In the genomic region with DNA sequence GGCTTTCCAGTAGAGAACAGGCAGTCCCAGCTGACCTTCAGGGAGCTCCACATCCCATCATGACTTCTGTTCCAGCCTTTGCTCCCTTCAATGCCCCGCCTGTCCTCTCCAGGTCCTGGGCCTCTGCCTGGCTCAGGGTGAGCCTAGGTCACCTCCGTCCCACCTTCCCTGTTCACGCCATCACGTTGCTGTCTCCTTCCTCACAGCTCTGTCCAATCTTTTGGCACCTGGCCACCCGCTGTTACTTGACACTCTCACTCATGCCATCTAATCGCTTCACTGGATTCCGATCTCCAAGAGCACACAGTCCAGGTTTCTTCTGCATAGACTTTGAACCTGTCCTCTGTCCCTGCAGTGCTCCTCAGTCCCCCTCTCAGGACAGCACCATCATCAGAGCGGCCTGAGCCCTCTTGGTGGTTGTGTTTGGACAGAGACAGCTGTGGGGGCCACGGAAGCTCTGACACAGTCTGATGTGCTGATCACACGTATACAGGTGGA, we compare ENCODE assay signal across 26 cellular contexts. TPM values are rescaled to one million over a fixed set of nuclear protein-coding genes. Genes with fewer than 3 reads are reported as not detected.
A peak's percentile ranks its signal among the peaks of the same experiment; 100 is the strongest.
DNase-seq lines count a peak whose midpoint lies in the region; ATAC-seq and TF ChIP-seq lines count a peak whose summit lies in the region.
"Had no signal": no experiment of that assay in that cellular context is flagged by ENCODE, and none has a peak within 500 bp of the region (broad histone marks: within the 10 kb centered on the region; RNA-seq: fewer than 3 reads in every experiment).

No MANE protein-coding gene starts in this region.

- peaks cover 10% of the 10 kb centered on the region for H3K36me3 Mint-ChIP-seq in progenitor cell of endocrine pancreas (ENCODE audit: insufficient read depth)
- H3K36me3 Mint-ChIP-seq: natural killer cell had no signal

- H3K4me3 Mint-ChIP-seq in progenitor cell of endocrine pancreas (ENCODE audit: low read depth): no peak overlapping the region
- H3K4me3 Mint-ChIP-seq: activated CD8-positive, alpha-beta T cell treated with anti-CD3 and anti-CD28 coated beads for 36 hours; activated naive CD4-positive, alpha-beta T cell treated with anti-CD3 and anti-CD28 coated beads for 36 hours; CD8-positive, alpha-beta memory T cell; natural killer cell had no signal

- ATAC-seq in left cardiac atrium: peak; percentile 55 to 82
- no peak for ATAC-seq in HG02970 (IDR thresholded peaks at IDR 0.05; ENCODE audit: low FRiP score, unreplicated experiment)
- no peak for ATAC-seq in HG03442 (IDR thresholded peaks at IDR 0.05; ENCODE audit: unreplicated experiment)
- ATAC-seq: activated CD8-positive, alpha-beta T cell treated with anti-CD3 and anti-CD28 coated beads for 36 hours; stimulated activated naive CD8-positive, alpha-beta T cell treated with anti-CD3 and anti-CD28 coated beads, Interleukin-15, Interleukin-2, amounts not matched to agents 100 U/mL and 50 U/mL, for 24 hours had no signal

- H3K4me1 Mint-ChIP-seq in progenitor cell of endocrine pancreas (ENCODE audit: low read depth): peaks cover 4% of the 10 kb centered on the region

- TF ChIP-seq CTCF in progenitor cell of endocrine pancreas (IDR thresholded peaks at IDR 0.05; ENCODE audit: unreplicated experiment): no peak

- intact Hi-C loops in left cardiac atrium (cut with DNase I): no loop called here

- DNase-seq in DMS 273 (lab: John Stamatoyannopoulos, UW; ENCODE audit: unreplicated experiment) (peak; percentile 55), DMS 273 treated with DMSO at 0.1 percent for 48 hours (lab: John Stamatoyannopoulos, UW) (no peak), NCI-H2029 (lab: John Stamatoyannopoulos, UW) (peak; percentile 68), left cardiac atrium (peak; percentile 44), progenitor cell of endocrine pancreas (ENCODE audit: low spot score, unreplicated experiment) (no peak), C1 segment of cervical spinal cord (lab: John Stamatoyannopoulos, UW) (no peak)
- DNase-seq: activated CD4-positive, CD25-positive, alpha-beta regulatory T cell; activated CD8-positive, alpha-beta T cell treated with anti-CD3 and anti-CD28 coated beads for 36 hours; activated naive CD4-positive, alpha-beta T cell treated with anti-CD3 and anti-CD28 coated beads for 36 hours; aorta; CD8-positive, alpha-beta memory T cell; effector CD8-positive, alpha-beta T cell; foreskin melanocyte; HCEC 1CT; kidney; mesendoderm; natural killer cell; NCI-H1417; NCI-H2227 treated with DMSO at 0.1 percent for 48 hours; NK-92 treated with Interleukin-12 subunit alpha and Interleukin-12 subunit beta, amount 100 ng/mL, for 24 hours; stimulated activated CD4-positive, alpha-beta T cell treated with anti-CD3 and anti-CD28 coated beads, Interleukin-2, amount 100 ng/mL, for 48 hours; stimulated activated naive CD8-positive, alpha-beta T cell treated with anti-CD3 and anti-CD28 coated beads, Interleukin-15, Interleukin-2, amounts not matched to agents 100 U/mL and 50 U/mL, for 24 hours; T-helper 9 cell; upper lobe of left lung had no signal

- H3K9me3 Mint-ChIP-seq in progenitor cell of endocrine pancreas (ENCODE audit: low read depth): no peaks in the 10 kb centered on the region
- H3K9me3 Mint-ChIP-seq: activated CD8-positive, alpha-beta T cell treated with anti-CD3 and anti-CD28 coated beads for 36 hours; activated naive CD4-positive, alpha-beta T cell treated with anti-CD3 and anti-CD28 coated beads for 36 hours; CD8-positive, alpha-beta memory T cell; natural killer cell had no signal

- H3K27me3 Mint-ChIP-seq in progenitor cell of endocrine pancreas: no peaks in the 10 kb centered on the region
- H3K27me3 Mint-ChIP-seq: activated CD8-positive, alpha-beta T cell treated with anti-CD3 and anti-CD28 coated beads for 36 hours had no signal

- H3K27ac Mint-ChIP-seq in progenitor cell of endocrine pancreas: peak overlapping the region; percentile 44
- H3K27ac Mint-ChIP-seq: activated CD8-positive, alpha-beta T cell treated with anti-CD3 and anti-CD28 coated beads for 36 hours; activated naive CD4-positive, alpha-beta T cell treated with anti-CD3 and anti-CD28 coated beads for 36 hours; CD8-positive, alpha-beta memory T cell; natural killer cell had no signal

RNA-seq across cellular contexts. Expression of gene TIAM2, which starts 34.8 kb away (rescaled TPM):
- total RNA-seq in left cardiac atrium (1 to 10 TPM; 8.9 to 9.3 TPM), progenitor cell of endocrine pancreas (14.3 and 15.1 TPM in 2 replicates)

Comparison
In these comparisons a context has a peak if more than half of its experiments do, and no peak if none do; other contexts are left out.
1. DNase-seq: peak in DMS 273 (single experiment), NCI-H2029 (single experiment) and left cardiac atrium (single experiment); none in DMS 273 treated with DMSO at 0.1 percent for 48 hours (single experiment), progenitor cell of endocrine pancreas (single experiment) and C1 segment of cervical spinal cord (0 of 14).
2. ATAC-seq: peak in left cardiac atrium (2 of 2); none in HG02970 (single experiment) and HG03442 (single experiment).